14 cellular contexts compared by ENCODE assay signal in the genomic region with DNA sequence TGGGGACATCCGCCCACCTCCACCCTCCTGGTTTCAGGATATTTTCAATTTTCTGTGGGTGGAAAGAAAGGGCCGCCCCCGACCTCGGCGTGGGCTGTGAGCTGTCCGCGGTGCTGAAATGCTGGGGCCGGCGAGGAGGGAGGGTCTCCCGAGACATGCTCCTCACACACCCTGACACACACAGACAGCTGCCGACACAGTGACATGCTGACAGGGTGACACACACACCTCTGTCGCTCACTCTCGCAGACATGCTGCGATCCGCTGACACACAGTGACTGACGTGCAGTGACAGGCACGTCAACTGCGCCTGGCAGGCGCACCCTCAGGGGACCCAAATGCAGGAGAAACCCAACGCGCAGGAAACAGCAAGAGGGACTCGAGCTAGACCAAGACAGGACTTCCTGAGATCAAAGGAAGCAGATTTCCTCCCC. TPM values are rescaled to one million over a fixed set of nuclear protein-coding genes. Genes with fewer than 3 reads are reported as not detected.
DNase-seq lines count a peak whose midpoint lies in the region; ATAC-seq and TF ChIP-seq lines count a peak whose summit lies in the region.
"Had no signal": no experiment of that assay in that cellular context is flagged by ENCODE, and none has a peak within 500 bp of the region (broad histone marks: within the 10 kb centered on the region; RNA-seq: fewer than 3 reads in every experiment).

No MANE protein-coding gene starts in this region.

- H3K4me2 ChIP-seq in GM23248 (ENCODE audit: unreplicated experiment) = no peak overlapping the region

- peaks cover 11% of the 10 kb centered on the region for H3K27me3 ChIP-seq in CD4-positive, CD25-positive, alpha-beta regulatory T cell (ENCODE audit: control insufficient read depth, insufficient read depth, low read length)
- peaks cover 6 to 12% (median 8%) of the 10 kb centered on the region in 4 donors for H3K27me3 ChIP-seq in liver (ENCODE audit: control insufficient read depth in 4 of 4, insufficient read depth in 4 of 4, low read length in 3 of 4)
- H3K27me3 ChIP-seq in GM23248 (replicated peaks; ENCODE audit: insufficient read depth) = peaks cover 71% of the 10 kb centered on the region
- H3K27me3 ChIP-seq in tibial nerve = peaks cover 8 to 97% of the 10 kb centered on the region in 2 donors

- H3K36me3 Mint-ChIP-seq in CD4-positive, CD25-positive, alpha-beta regulatory T cell = no peaks in the 10 kb centered on the region

- H3K36me3 ChIP-seq in CD4-positive, CD25-positive, alpha-beta regulatory T cell (ENCODE audit: control insufficient read depth, insufficient read depth, low read length) = no peaks in the 10 kb centered on the region
- H3K36me3 ChIP-seq in liver (ENCODE audit: control insufficient read depth in 4 of 4, insufficient read depth in 3 of 4, low read depth in 1 of 4, low read length in 3 of 4) = no peaks in the 10 kb centered on the region
- H3K36me3 ChIP-seq in GM23248 (ENCODE audit: low read depth) = no peaks in the 10 kb centered on the region
- no peaks in the 10 kb centered on the region for H3K36me3 ChIP-seq in tibial nerve

- H3K9me3 Mint-ChIP-seq in CD4-positive, CD25-positive, alpha-beta regulatory T cell = peaks cover 0 to 5% (median 0%) of the 10 kb centered on the region in 7 donors

- peak overlapping the region; percentile 65 to 85 (median 82) for H3K4me3 Mint-ChIP-seq in CD4-positive, CD25-positive, alpha-beta regulatory T cell

- no peak overlapping the region for H3K4me3 ChIP-seq in CD4-positive, CD25-positive, alpha-beta regulatory T cell (ENCODE audit: low read depth, low read length)
- no peak overlapping the region for H3K4me3 ChIP-seq in NB4 (ENCODE audit: low read depth, low read length)
- no peak overlapping the region for H3K4me3 ChIP-seq in liver (ENCODE audit: low read depth in 1 of 3, low read length in 3 of 3)
- no peak overlapping the region for H3K4me3 ChIP-seq in GM23248
- H3K4me3 ChIP-seq in tibial nerve = no peak overlapping the region

- ATAC-seq in CD4-positive, CD25-positive, alpha-beta regulatory T cell (ENCODE audit: low read depth in 2 of 2) = peak in 1 of 2 donors; percentile 21

- in situ Hi-C loops in GM23248 (cut with MboI) = no loop called here

- peaks cover 0 to 7% of the 10 kb centered on the region in 2 experiments for H3K9me3 ChIP-seq in CD4-positive, CD25-positive, alpha-beta regulatory T cell (ENCODE audit: control insufficient read depth in 2 of 2, low read length in 2 of 2)
- peaks cover 0 to 3% (median under 1%) of the 10 kb centered on the region in 4 donors for H3K9me3 ChIP-seq in liver (ENCODE audit: control insufficient read depth in 4 of 4, low read length in 3 of 4)
- no peaks in the 10 kb centered on the region for H3K9me3 ChIP-seq in GM23248 (ENCODE audit: low read depth)
- H3K9me3 ChIP-seq in tibial nerve = no peaks in the 10 kb centered on the region

- WGBS in liver = 26% methylated on average over 22 of the region's 22 CpGs
- 21 to 24% methylated on average over 22 of the region's 22 CpGs for WGBS in GM23248 (ENCODE audit: low coverage in 1 of 2, low lambda C conversion rate in 2 of 2, missing lambda C conversion rate in 2 of 2), 2 experiments
- 23 to 26% methylated on average over 22 of the region's 22 CpGs for WGBS in tibial nerve, 2 donors

- H4K20me1 ChIP-seq in GM23248 (ENCODE audit: insufficient read depth) = no peaks in the 10 kb centered on the region

- TF ChIP-seq POLR2A in NB4 (IDR thresholded peaks at IDR 0.05; ENCODE audit: extremely low read depth, insufficient read length) = no peak
- no peak for TF ChIP-seq POLR2A in tibial nerve (IDR thresholded peaks at IDR 0.05)

- H3K4me1 ChIP-seq in CD4-positive, CD25-positive, alpha-beta regulatory T cell (ENCODE audit: control insufficient read depth, insufficient read depth, low read length, poor library complexity, severe bottlenecking) = peaks cover 44% of the 10 kb centered on the region
- H3K4me1 ChIP-seq in liver (ENCODE audit: control insufficient read depth in 4 of 4, insufficient read depth in 4 of 4, low read length in 3 of 4) (peaks cover 0 to 14% (median 9%) of the 10 kb centered on the region in 4 donors), GM23248 (ENCODE audit: insufficient read depth) (no peaks in the 10 kb centered on the region), tibial nerve (peaks cover 0 to 23% (median 0%) of the 10 kb centered on the region in 4 donors)

- peak overlapping the region in 1 of 3 donors; percentile 91 for H3K27ac Mint-ChIP-seq in CD4-positive, CD25-positive, alpha-beta regulatory T cell

- H3K9me2 ChIP-seq in GM23248 (ENCODE audit: insufficient read depth) = no peaks in the 10 kb centered on the region

- H2AFZ ChIP-seq in GM23248 = no peak overlapping the region

- H3K27me3 Mint-ChIP-seq in CD4-positive, CD25-positive, alpha-beta regulatory T cell = peaks cover 84% of the 10 kb centered on the region

- H3K9ac ChIP-seq in liver (ENCODE audit: low read depth in 1 of 2, low read length in 2 of 2) (no peak overlapping the region), GM23248 (no peak overlapping the region)

- TF ChIP-seq RAD21 in liver (IDR thresholded peaks at IDR 0.05) = no peak

- no peaks in the 10 kb centered on the region for H3F3A ChIP-seq in GM23248 (ENCODE audit: insufficient read depth)

- peak; percentile 28 to 47 (median 47) for DNase-seq in CD4-positive, CD25-positive, alpha-beta regulatory T cell
- DNase-seq in NB4 (ENCODE audit: low read depth) = peak; percentile 72
- DNase-seq in activated naive CD4-positive, alpha-beta T cell treated with Interleukin-2 at 50 U/mL for 16 hours = peak; percentile 32
- DNase-seq in GM23248 = no peak
- no peak for DNase-seq in tibial nerve (ENCODE audit: low spot score in 2 of 2)
- no peak for DNase-seq in CD1c-positive myeloid dendritic cell (ENCODE audit: extremely low spot score)
- no peak for DNase-seq in NCI-H2029 treated with DMSO at 0.1 percent for 48 hours (lab: John Stamatoyannopoulos, UW)
- DNase-seq: hippocampal formation; NCI-H1417 treated with DMSO at 0.1 percent for 48 hours; NK-92 treated with Interleukin-12 subunit alpha and Interleukin-12 subunit beta, amount 100 ng/mL, for 24 hours; stimulated activated CD8-positive, alpha-beta memory T cell treated with anti-CD3 and anti-CD28 coated beads, Interleukin-4, amount 100 ng/mL, for 48 hours had no signal

- H3K27ac ChIP-seq in CD4-positive, CD25-positive, alpha-beta regulatory T cell (ENCODE audit: insufficient read depth, low read length, poor library complexity, severe bottlenecking) = no peak overlapping the region
- H3K27ac ChIP-seq in liver (ENCODE audit: low read depth in 1 of 2, low read length in 2 of 2) = no peak overlapping the region
- no peak overlapping the region for H3K27ac ChIP-seq in GM23248
- no peak overlapping the region for H3K27ac ChIP-seq in tibial nerve
- H3K27ac ChIP-seq: C4-2B had no signal

- peaks cover 12 to 53% (median 37%) of the 10 kb centered on the region in 4 donors for H3K4me1 Mint-ChIP-seq in CD4-positive, CD25-positive, alpha-beta regulatory T cell

- TF ChIP-seq CTCF in NB4 (IDR thresholded peaks at IDR 0.05; ENCODE audit: low read depth, low read length) (no peak), liver (IDR thresholded peaks at IDR 0.05; ENCODE audit: low read depth, low read length, missing input control) (no peak), tibial nerve (IDR thresholded peaks at IDR 0.05) (no peak)

- H3K79me2 ChIP-seq in GM23248 (ENCODE audit: insufficient read depth) = no peaks in the 10 kb centered on the region

- TF ChIP-seq EP300 in tibial nerve (IDR thresholded peaks at IDR 0.05) = no peak

TF ChIP-seq in liver, 16 proteins besides CTCF, POLR2A, EP300 and RAD21 (continues in another document):
- no peak for TF ChIP-seq FOXA2 (IDR thresholded peaks at IDR 0.05)

RNA-seq across cellular contexts. Expression of gene MEIS3, which starts 25.1 kb away (rescaled TPM):
- not detected for total RNA-seq in CD4-positive, CD25-positive, alpha-beta regulatory T cell
- polyA plus RNA-seq in CD4-positive, CD25-positive, alpha-beta regulatory T cell = 1 to 10 TPM in 1 of 4 donors, under 1 TPM in 2, not detected in 1; 0.13 to 1.0 (median 0.44) TPM
- total RNA-seq in liver (1 to 10 TPM in 1 of 2 donors, under 1 TPM in 1; 0.79 to 1.3 TPM), tibial nerve (10 to 100 TPM; 11.5 to 30.8 (median 16.8) TPM)
- polyA plus RNA-seq in liver (under 1 TPM; 0.50 to 0.99 TPM), GM23248 (2016; fragmentation: Nextera tagmentation; extraction: Ambion mirVana) (17.6 and 20.1 TPM in 2 replicates)
- 51.5 and 56.1 TPM in 2 replicates for total RNA-seq in GM23248 (2014; rRNA removed; shearing (Covaris generic))
- total RNA-seq: mononuclear cell had no signal

RNA-seq across cellular contexts. Expression of gene SLC8A2, which starts 27.3 kb away (rescaled TPM):
- not detected for total RNA-seq in CD4-positive, CD25-positive, alpha-beta regulatory T cell
- polyA plus RNA-seq in CD4-positive, CD25-positive, alpha-beta regulatory T cell = not detected
- total RNA-seq in liver = under 1 TPM in 1 of 2 donors, not detected in 1; 0.25 TPM
- polyA plus RNA-seq in liver = under 1 TPM in 1 of 2 donors, not detected in 1; 0.01 TPM
- 0.38 TPM in 1 of 2 replicates, not detected in the other for total RNA-seq in GM23248 (2014; rRNA removed; shearing (Covaris generic))
- polyA plus RNA-seq in GM23248 (2016; fragmentation: Nextera tagmentation; extraction: Ambion mirVana) = 0.11 TPM in 1 of 2 replicates, not detected in the other
- not detected for total RNA-seq in tibial nerve
- total RNA-seq: mononuclear cell had no signal

RNA-seq across cellular contexts. Expression of gene KPTN, which starts 39.6 kb away (rescaled TPM):
- total RNA-seq in CD4-positive, CD25-positive, alpha-beta regulatory T cell = 3.5 TPM
- 1 to 10 TPM; 2.7 to 6.2 (median 4.0) TPM for polyA plus RNA-seq in CD4-positive, CD25-positive, alpha-beta regulatory T cell
- total RNA-seq in liver (1 to 10 TPM; 2.3 to 3.6 TPM), tibial nerve (10 to 100 TPM in 1 of 4 donors, 1 to 10 TPM in 3; 3.1 to 10.8 (median 8.2) TPM)
- polyA plus RNA-seq in liver (1 to 10 TPM; 4.4 to 6.0 TPM), GM23248 (2016; fragmentation: Nextera tagmentation; extraction: Ambion mirVana) (7.2 and 9.6 TPM in 2 replicates)
- total RNA-seq in GM23248 (2014; rRNA removed; shearing (Covaris generic)) = 3.1 and 18.3 TPM in 2 replicates

Comparison
In these comparisons a context has a peak if more than half of its experiments do, and no peak if none do; other contexts are left out.
1. DNase-seq: peak in CD4-positive, CD25-positive, alpha-beta regulatory T cell (3 of 3), NB4 (single experiment) and activated naive CD4-positive, alpha-beta T cell treated with Interleukin-2 at 50 U/mL for 16 hours (single experiment); none in GM23248 (single experiment), tibial nerve (0 of 2), CD1c-positive myeloid dendritic cell (single experiment) and NCI-H2029 treated with DMSO at 0.1 percent for 48 hours (single experiment).
2. RNA of gene MEIS3, which starts 25.1 kb away (total RNA-seq): 51.5 to 56.1 TPM in GM23248 and 11.5 to 30.8 TPM in tibial nerve; 0.79 to 1.3 TPM in liver and not detected in CD4-positive, CD25-positive, alpha-beta regulatory T cell (single experiment); every median in the first group is over 4 times any median in the second.